ENCODE assay signal across 27 cellular contexts in the genomic region with DNA sequence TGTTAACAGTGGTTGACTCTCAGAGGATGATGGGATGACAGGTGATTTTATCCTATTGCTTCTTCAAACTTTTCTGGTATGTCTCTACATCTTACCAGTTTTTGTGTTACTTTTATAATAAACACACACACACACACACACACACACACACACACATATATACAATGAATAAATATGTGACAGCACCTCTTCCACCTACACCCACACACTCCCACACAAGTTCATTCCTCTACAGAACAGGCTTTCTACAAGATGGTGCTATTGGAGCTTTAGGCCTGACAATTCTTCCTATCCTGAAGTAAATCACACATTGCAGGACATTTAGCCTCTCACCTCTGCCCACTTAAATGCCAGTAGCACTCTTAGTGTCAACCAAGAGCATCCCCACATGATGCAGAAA.
DNase-seq lines count a peak whose midpoint lies in the region; TF ChIP-seq lines count a peak whose summit lies in the region.
"Had no signal": no experiment of that assay in that cellular context is flagged by ENCODE, and none has a peak within 500 bp of the region (broad histone marks: within the 10 kb centered on the region; RNA-seq: fewer than 3 reads in every experiment).

No MANE protein-coding gene starts in this region.

- H3K9me3 ChIP-seq in HEK293 (ENCODE audit: control insufficient read depth, insufficient read depth, low read depth, low read length): no peaks in the 10 kb centered on the region
- H3K9me3 ChIP-seq: BE2C had no signal

- no peak for DNase-seq in NCI-H2107 treated with DMSO at 0.1 percent for 48 hours (lab: John Stamatoyannopoulos, UW; ENCODE audit: unreplicated experiment)
- DNase-seq: 8988T; ACHN; AML-193; BE2C; C1 segment of cervical spinal cord; Caco-2; Calu3; CD4-positive, alpha-beta memory T cell; CD4-positive, alpha-beta T cell; CD4-positive, CD25-positive, alpha-beta regulatory T cell; CD8-positive, alpha-beta memory T cell; CD8-positive, alpha-beta T cell; COR-L47; DMS 273 treated with DMSO at 0.1 percent for 48 hours; DMS153; DMS53; DMS79; DMS79 treated with DMSO at 0.1 percent for 48 hours; DND-41; EL had no signal

- no peak overlapping the region for H3K4me3 ChIP-seq in HEK293 (ENCODE audit: low read depth, low read length)
- H3K4me3 ChIP-seq: A549; BLaER1; BLaER1 treated with 17β-estradiol and CSF1 and Interleukin-3, amounts not matched to agents 10 nM and 100 nM had no signal

- CTCF ChIA-PET in HEK293 (lab: Yijun Ruan, JAX): no interaction called here

- H3K27ac ChIP-seq in HEK293 (ENCODE audit: extremely low read depth, low read depth, low read length): no peak overlapping the region
- H3K27ac ChIP-seq: 22Rv1; A549; BLaER1; BLaER1 treated with 17β-estradiol and CSF1 and Interleukin-3, amounts not matched to agents 10 nM and 100 nM; C4-2B had no signal

- no peaks in the 10 kb centered on the region for H3K36me3 ChIP-seq in HEK293 (ENCODE audit: control insufficient read depth in 2 of 2, insufficient read depth in 1 of 2, low read length in 2 of 2)
- H3K36me3 ChIP-seq: BE2C; BLaER1; BLaER1 treated with 17β-estradiol and CSF1 and Interleukin-3, amounts not matched to agents 10 nM and 100 nM had no signal

- POLR2A ChIA-PET in HEK293 (lab: Yijun Ruan, JAX): no interaction called here

- TF ChIP-seq CTCF in HEK293 (tag by site-specific recombination; IDR thresholded peaks at IDR 0.05): no peak

- no peaks in the 10 kb centered on the region for H3K4me1 ChIP-seq in HEK293 (ENCODE audit: control insufficient read depth, insufficient read depth, low read length)
- H3K4me1 ChIP-seq: A549; BE2C; BLaER1; BLaER1 treated with 17β-estradiol and CSF1 and Interleukin-3, amounts not matched to agents 10 nM and 100 nM had no signal

TF ChIP-seq in HEK293, 187 proteins besides CTCF, POLR2A, EP300 and RAD21:
- TF ChIP-seq ZNF555 (tag by site-specific recombination; conservative IDR thresholded peaks at IDR 0.05): no peak
- no peak for TF ChIP-seq ZNF544 (tag by site-specific recombination; IDR thresholded peaks at IDR 0.05)
- TF ChIP-seq ZNF624 (tag by site-specific recombination; IDR thresholded peaks at IDR 0.05): no peak
- no peak for TF ChIP-seq ZBTB7A (tag by site-specific recombination; IDR thresholded peaks at IDR 0.05; ENCODE audit: low read depth)
- no peak for TF ChIP-seq ZNF239 (tag by site-specific recombination; IDR thresholded peaks at IDR 0.05)
- no peak for TF ChIP-seq ZNF830 (tag by site-specific recombination; IDR thresholded peaks at IDR 0.05; ENCODE audit: low read depth)
- no peak for TF ChIP-seq ZNF664 (tag by site-specific recombination; IDR thresholded peaks at IDR 0.05)
- peak; percentile 77 for TF ChIP-seq EGR2 (tag by site-specific recombination; IDR thresholded peaks at IDR 0.05; ENCODE audit: low read depth)
- TF ChIP-seq, protein P1, sequence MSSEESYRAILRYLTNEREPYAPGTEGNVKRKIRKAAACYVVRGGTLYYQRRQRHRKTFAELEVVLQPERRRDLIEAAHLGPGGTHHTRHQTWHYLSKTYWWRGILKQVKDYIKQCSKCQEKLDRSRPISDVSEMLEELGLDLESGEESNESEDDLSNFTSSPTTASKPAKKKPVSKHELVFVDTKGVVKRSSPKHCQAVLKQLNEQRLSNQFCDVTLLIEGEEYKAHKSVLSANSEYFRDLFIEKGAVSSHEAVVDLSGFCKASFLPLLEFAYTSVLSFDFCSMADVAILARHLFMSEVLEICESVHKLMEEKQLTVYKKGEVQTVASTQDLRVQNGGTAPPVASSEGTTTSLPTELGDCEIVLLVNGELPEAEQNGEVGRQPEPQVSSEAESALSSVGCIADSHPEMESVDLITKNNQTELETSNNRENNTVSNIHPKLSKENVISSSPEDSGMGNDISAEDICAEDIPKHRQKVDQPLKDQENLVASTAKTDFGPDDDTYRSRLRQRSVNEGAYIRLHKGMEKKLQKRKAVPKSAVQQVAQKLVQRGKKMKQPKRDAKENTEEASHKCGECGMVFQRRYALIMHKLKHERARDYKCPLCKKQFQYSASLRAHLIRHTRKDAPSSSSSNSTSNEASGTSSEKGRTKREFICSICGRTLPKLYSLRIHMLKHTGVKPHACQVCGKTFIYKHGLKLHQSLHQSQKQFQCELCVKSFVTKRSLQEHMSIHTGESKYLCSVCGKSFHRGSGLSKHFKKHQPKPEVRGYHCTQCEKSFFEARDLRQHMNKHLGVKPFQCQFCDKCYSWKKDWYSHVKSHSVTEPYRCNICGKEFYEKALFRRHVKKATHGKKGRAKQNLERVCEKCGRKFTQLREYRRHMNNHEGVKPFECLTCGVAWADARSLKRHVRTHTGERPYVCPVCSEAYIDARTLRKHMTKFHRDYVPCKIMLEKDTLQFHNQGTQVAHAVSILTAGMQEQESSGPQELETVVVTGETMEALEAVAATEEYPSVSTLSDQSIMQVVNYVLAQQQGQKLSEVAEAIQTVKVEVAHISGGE (tag by site-specific recombination; conservative IDR thresholded peaks at IDR 0.05; ENCODE audit: low read depth): no peak
- TF ChIP-seq, protein P2, sequence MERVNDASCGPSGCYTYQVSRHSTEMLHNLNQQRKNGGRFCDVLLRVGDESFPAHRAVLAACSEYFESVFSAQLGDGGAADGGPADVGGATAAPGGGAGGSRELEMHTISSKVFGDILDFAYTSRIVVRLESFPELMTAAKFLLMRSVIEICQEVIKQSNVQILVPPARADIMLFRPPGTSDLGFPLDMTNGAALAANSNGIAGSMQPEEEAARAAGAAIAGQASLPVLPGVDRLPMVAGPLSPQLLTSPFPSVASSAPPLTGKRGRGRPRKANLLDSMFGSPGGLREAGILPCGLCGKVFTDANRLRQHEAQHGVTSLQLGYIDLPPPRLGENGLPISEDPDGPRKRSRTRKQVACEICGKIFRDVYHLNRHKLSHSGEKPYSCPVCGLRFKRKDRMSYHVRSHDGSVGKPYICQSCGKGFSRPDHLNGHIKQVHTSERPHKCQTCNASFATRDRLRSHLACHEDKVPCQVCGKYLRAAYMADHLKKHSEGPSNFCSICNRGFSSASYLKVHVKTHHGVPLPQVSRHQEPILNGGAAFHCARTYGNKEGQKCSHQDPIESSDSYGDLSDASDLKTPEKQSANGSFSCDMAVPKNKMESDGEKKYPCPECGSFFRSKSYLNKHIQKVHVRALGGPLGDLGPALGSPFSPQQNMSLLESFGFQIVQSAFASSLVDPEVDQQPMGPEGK (tag by site-specific recombination; IDR thresholded peaks at IDR 0.05): no peak
- TF ChIP-seq ZNF112 (tag by site-specific recombination; IDR thresholded peaks at IDR 0.05): no peak
- TF ChIP-seq, protein P3, sequence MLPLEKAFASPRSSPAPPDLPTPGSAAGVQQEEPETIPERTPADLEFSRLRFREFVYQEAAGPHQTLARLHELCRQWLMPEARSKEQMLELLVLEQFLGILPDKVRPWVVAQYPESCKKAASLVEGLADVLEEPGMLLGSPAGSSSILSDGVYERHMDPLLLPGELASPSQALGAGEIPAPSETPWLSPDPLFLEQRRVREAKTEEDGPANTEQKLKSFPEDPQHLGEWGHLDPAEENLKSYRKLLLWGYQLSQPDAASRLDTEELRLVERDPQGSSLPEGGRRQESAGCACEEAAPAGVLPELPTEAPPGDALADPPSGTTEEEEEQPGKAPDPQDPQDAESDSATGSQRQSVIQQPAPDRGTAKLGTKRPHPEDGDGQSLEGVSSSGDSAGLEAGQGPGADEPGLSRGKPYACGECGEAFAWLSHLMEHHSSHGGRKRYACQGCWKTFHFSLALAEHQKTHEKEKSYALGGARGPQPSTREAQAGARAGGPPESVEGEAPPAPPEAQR (tag by site-specific recombination; IDR thresholded peaks at IDR 0.05): no peak
- TF ChIP-seq ZFHX2 (tag by site-specific recombination; conservative IDR thresholded peaks at IDR 0.05): peak; percentile 60
- TF ChIP-seq, protein P4, sequence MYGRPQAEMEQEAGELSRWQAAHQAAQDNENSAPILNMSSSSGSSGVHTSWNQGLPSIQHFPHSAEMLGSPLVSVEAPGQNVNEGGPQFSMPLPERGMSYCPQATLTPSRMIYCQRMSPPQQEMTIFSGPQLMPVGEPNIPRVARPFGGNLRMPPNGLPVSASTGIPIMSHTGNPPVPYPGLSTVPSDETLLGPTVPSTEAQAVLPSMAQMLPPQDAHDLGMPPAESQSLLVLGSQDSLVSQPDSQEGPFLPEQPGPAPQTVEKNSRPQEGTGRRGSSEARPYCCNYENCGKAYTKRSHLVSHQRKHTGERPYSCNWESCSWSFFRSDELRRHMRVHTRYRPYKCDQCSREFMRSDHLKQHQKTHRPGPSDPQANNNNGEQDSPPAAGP (tag by site-specific recombination; IDR thresholded peaks at IDR 0.05): no peak
- TF ChIP-seq, protein P5, sequence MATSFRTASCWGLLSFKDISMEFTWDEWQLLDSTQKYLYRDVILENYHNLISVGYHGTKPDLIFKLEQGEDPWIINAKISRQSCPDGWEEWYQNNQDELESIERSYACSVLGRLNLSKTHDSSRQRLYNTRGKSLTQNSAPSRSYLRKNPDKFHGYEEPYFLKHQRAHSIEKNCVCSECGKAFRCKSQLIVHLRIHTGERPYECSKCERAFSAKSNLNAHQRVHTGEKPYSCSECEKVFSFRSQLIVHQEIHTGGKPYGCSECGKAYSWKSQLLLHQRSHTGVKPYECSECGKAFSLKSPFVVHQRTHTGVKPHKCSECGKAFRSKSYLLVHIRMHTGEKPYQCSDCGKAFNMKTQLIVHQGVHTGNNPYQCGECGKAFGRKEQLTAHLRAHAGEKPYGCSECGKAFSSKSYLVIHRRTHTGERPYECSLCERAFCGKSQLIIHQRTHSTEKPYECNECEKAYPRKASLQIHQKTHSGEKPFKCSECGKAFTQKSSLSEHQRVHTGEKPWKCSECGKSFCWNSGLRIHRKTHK (tag by site-specific recombination; IDR thresholded peaks at IDR 0.05): no peak
- no peak for TF ChIP-seq GLIS1 (tag by site-specific recombination; IDR thresholded peaks at IDR 0.05)
